Comparison of ENCODE assay signal across 17 cellular contexts in the genomic region with DNA sequence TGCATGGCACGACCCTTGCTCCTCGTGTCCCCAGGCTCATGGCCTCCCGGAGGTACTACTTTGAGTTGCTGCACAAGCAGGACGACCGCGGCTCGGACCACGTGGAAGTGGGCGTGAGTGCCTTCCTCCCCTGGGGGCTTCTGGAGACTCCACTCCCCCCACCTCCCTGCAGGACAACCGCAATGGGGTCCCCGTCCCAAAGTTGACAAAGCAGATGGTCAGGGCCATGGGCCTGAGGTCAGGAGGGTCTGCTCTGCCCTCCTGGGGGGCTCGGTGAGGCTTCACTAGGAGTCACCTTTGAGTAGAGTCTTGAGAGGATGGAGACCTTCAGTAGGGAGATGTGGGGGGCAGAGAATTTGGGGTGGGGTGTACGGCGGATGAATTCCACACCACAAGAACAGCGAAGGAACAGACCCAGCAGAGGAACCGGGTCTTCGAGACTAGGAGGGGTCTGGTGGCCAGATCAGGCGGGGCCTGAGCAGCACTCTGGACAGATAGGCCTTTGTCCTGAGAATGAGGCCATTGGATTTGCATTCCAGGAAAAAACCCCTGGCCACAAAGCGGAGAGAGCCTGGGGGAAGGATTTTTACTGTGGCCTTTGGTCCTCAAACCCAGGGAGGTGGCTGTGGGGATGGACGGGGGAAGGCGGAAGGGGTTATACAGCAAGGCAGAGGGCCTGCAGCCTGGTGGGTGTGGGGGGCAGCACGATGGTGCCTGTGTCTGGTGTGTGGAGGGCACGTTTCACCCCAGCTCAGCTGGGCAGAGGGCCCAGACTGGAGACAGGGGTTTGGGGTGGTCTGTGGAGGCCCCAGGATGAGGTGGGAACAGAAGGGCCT. TPM values are rescaled to one million over a fixed set of nuclear protein-coding genes. Genes with fewer than 3 reads are reported as not detected.
DNase-seq lines count a peak whose midpoint lies in the region; ATAC-seq and TF ChIP-seq lines count a peak whose summit lies in the region.
"Had no signal": no experiment of that assay in that cellular context is flagged by ENCODE, and none has a peak within 500 bp of the region (broad histone marks: within the 10 kb centered on the region; RNA-seq: fewer than 3 reads in every experiment).

No MANE protein-coding gene starts in this region.

- no peaks in the 10 kb centered on the region for H3K9me3 ChIP-seq in T-helper 17 cell (ENCODE audit: control insufficient read depth, low read length, poor library complexity, severe bottlenecking)
- H3K9me3 ChIP-seq in spleen = no peaks in the 10 kb centered on the region
- H3K9me3 ChIP-seq: gastroesophageal sphincter, sigmoid colon had no signal

- H3K27me3 Mint-ChIP-seq in activated CD4-positive, alpha-beta T cell treated with anti-CD3 and anti-CD28 coated beads, Interleukin-2, amount 10 ng/mL, durations not matched to agents 24 days and 14 days = peaks cover 13% of the 10 kb centered on the region
- H3K27me3 Mint-ChIP-seq in T-helper 17 cell = no peaks in the 10 kb centered on the region
- H3K27me3 Mint-ChIP-seq in progenitor cell of endocrine pancreas = no peaks in the 10 kb centered on the region
- H3K27me3 Mint-ChIP-seq in activated T-helper 1 cell treated with anti-CD3 and anti-CD28 coated beads, Interleukin-12 subunit alpha, Interleukin-12 subunit beta, Interleukin-2, Interleukin-4 antibody, amounts not matched to agents 30 ng/mL and 10 ng/mL and 1 ng/mL, durations not matched to agents 14 hours and 24 hours and 36 hours (ENCODE audit: insufficient read depth) = peaks cover 16% of the 10 kb centered on the region

- no peak for TF ChIP-seq POLR2A in spleen (IDR thresholded peaks at IDR 0.05)

- no peaks in the 10 kb centered on the region for H3K36me3 ChIP-seq in spleen
- H3K36me3 ChIP-seq: sigmoid colon had no signal

- H3K4me1 Mint-ChIP-seq in activated CD4-positive, alpha-beta T cell treated with anti-CD3 and anti-CD28 coated beads, Interleukin-2, amount 10 ng/mL, durations not matched to agents 24 days and 14 days = peaks cover 3% of the 10 kb centered on the region
- H3K4me1 Mint-ChIP-seq in T-helper 17 cell (peaks cover 13% of the 10 kb centered on the region), progenitor cell of endocrine pancreas (ENCODE audit: low read depth) (peaks cover 9% of the 10 kb centered on the region)
- no peaks in the 10 kb centered on the region for H3K4me1 Mint-ChIP-seq in activated T-helper 1 cell treated with anti-CD3 and anti-CD28 coated beads, Interleukin-12 subunit alpha, Interleukin-12 subunit beta, Interleukin-2, Interleukin-4 antibody, amounts not matched to agents 30 ng/mL and 10 ng/mL and 1 ng/mL, durations not matched to agents 14 hours and 24 hours and 36 hours (ENCODE audit: low read depth)

- intact Hi-C loops in activated CD4-positive, alpha-beta T cell treated with anti-CD3 and anti-CD28 coated beads, Interleukin-2, amount 10 ng/mL, durations not matched to agents 24 days and 14 days (cut with micrococcal nuclease) = no loop called here
- intact Hi-C loops in activated T-helper 1 cell treated with anti-CD3 and anti-CD28 coated beads, Interleukin-12 subunit alpha, Interleukin-12 subunit beta, Interleukin-2, Interleukin-4 antibody, amounts not matched to agents 30 ng/mL and 10 ng/mL and 1 ng/mL, durations not matched to agents 14 hours and 24 hours and 36 hours (cut with micrococcal nuclease) = no loop called here
- intact Hi-C loops in spleen (cut with DNase I; ENCODE audit: low total_unique reads) = no loop called here

- WGBS in spleen, 5 donors = 88 to 93% (median 91%) methylated on average over 21 to 23 of the region's 23 CpGs

- no peak for DNase-seq in activated CD4-positive, alpha-beta T cell treated with anti-CD3 and anti-CD28 coated beads, Interleukin-2, amount 10 ng/mL, durations not matched to agents 24 days and 14 days
- no peak for DNase-seq in activated CD4-positive, alpha-beta T cell treated with anti-CD3 and anti-CD28 coated beads for 48 hours
- no peak for DNase-seq in T-helper 17 cell
- peak; percentile 51 for DNase-seq in inferior parietal cortex (ENCODE audit: extremely low spot score)
- no peak for DNase-seq in progenitor cell of endocrine pancreas (ENCODE audit: low spot score, unreplicated experiment)
- no peak for DNase-seq in activated T-helper 1 cell treated with anti-CD3 and anti-CD28 coated beads, Interleukin-12 subunit alpha, Interleukin-12 subunit beta, Interleukin-2, Interleukin-4 antibody, amounts not matched to agents 30 ng/mL and 10 ng/mL and 1 ng/mL, durations not matched to agents 14 hours and 24 hours and 36 hours (ENCODE audit: low spot score)
- DNase-seq in spleen = no peak
- DNase-seq: activated effector memory CD4-positive, alpha-beta T cell treated with Interleukin-2 at 50 U/mL for 16 hours; endodermal cell; kidney glomerular epithelial cell; NCI-H1105; sigmoid colon had no signal

- H3K36me3 Mint-ChIP-seq in activated CD4-positive, alpha-beta T cell treated with anti-CD3 and anti-CD28 coated beads, Interleukin-2, amount 10 ng/mL, durations not matched to agents 24 days and 14 days (ENCODE audit: low read depth) = peaks cover 2% of the 10 kb centered on the region
- H3K36me3 Mint-ChIP-seq in T-helper 17 cell (ENCODE audit: low read depth) = no peaks in the 10 kb centered on the region
- H3K36me3 Mint-ChIP-seq in progenitor cell of endocrine pancreas (ENCODE audit: insufficient read depth) = peaks cover 28% of the 10 kb centered on the region
- no peaks in the 10 kb centered on the region for H3K36me3 Mint-ChIP-seq in activated T-helper 1 cell treated with anti-CD3 and anti-CD28 coated beads, Interleukin-12 subunit alpha, Interleukin-12 subunit beta, Interleukin-2, Interleukin-4 antibody, amounts not matched to agents 30 ng/mL and 10 ng/mL and 1 ng/mL, durations not matched to agents 14 hours and 24 hours and 36 hours (ENCODE audit: low read depth)

- peaks cover 7% of the 10 kb centered on the region for H3K9me3 Mint-ChIP-seq in activated CD4-positive, alpha-beta T cell treated with anti-CD3 and anti-CD28 coated beads, Interleukin-2, amount 10 ng/mL, durations not matched to agents 24 days and 14 days
- no peaks in the 10 kb centered on the region for H3K9me3 Mint-ChIP-seq in progenitor cell of endocrine pancreas (ENCODE audit: low read depth)
- no peaks in the 10 kb centered on the region for H3K9me3 Mint-ChIP-seq in activated T-helper 1 cell treated with anti-CD3 and anti-CD28 coated beads, Interleukin-12 subunit alpha, Interleukin-12 subunit beta, Interleukin-2, Interleukin-4 antibody, amounts not matched to agents 30 ng/mL and 10 ng/mL and 1 ng/mL, durations not matched to agents 14 hours and 24 hours and 36 hours
- H3K9me3 Mint-ChIP-seq: GM23338; stimulated activated naive CD8-positive, alpha-beta T cell treated with anti-CD3 and anti-CD28 coated beads, Interleukin-15, Interleukin-2, amounts not matched to agents 100 ng/mL and 50 ng/mL, for 24 hours had no signal

- no peak overlapping the region for H3K27ac ChIP-seq in spleen

- peak overlapping the region; percentile 53 for H3K27ac Mint-ChIP-seq in activated CD4-positive, alpha-beta T cell treated with anti-CD3 and anti-CD28 coated beads, Interleukin-2, amount 10 ng/mL, durations not matched to agents 24 days and 14 days
- H3K27ac Mint-ChIP-seq in T-helper 17 cell (peak overlapping the region; percentile 70), progenitor cell of endocrine pancreas (peak overlapping the region; percentile 85)
- H3K27ac Mint-ChIP-seq in activated T-helper 1 cell treated with anti-CD3 and anti-CD28 coated beads, Interleukin-12 subunit alpha, Interleukin-12 subunit beta, Interleukin-2, Interleukin-4 antibody, amounts not matched to agents 30 ng/mL and 10 ng/mL and 1 ng/mL, durations not matched to agents 14 hours and 24 hours and 36 hours = no peak overlapping the region
- H3K27ac Mint-ChIP-seq: endodermal cell; GM23338; stimulated activated naive CD8-positive, alpha-beta T cell treated with anti-CD3 and anti-CD28 coated beads, Interleukin-15, Interleukin-2, amounts not matched to agents 100 ng/mL and 50 ng/mL, for 24 hours had no signal

- no peak overlapping the region for H3K4me3 Mint-ChIP-seq in activated CD4-positive, alpha-beta T cell treated with anti-CD3 and anti-CD28 coated beads, Interleukin-2, amount 10 ng/mL, durations not matched to agents 24 days and 14 days
- H3K4me3 Mint-ChIP-seq in T-helper 17 cell (no peak overlapping the region), progenitor cell of endocrine pancreas (ENCODE audit: low read depth) (no peak overlapping the region)
- H3K4me3 Mint-ChIP-seq in activated T-helper 1 cell treated with anti-CD3 and anti-CD28 coated beads, Interleukin-12 subunit alpha, Interleukin-12 subunit beta, Interleukin-2, Interleukin-4 antibody, amounts not matched to agents 30 ng/mL and 10 ng/mL and 1 ng/mL, durations not matched to agents 14 hours and 24 hours and 36 hours = no peak overlapping the region
- H3K4me3 Mint-ChIP-seq: endodermal cell; GM23338; stimulated activated naive CD8-positive, alpha-beta T cell treated with anti-CD3 and anti-CD28 coated beads, Interleukin-15, Interleukin-2, amounts not matched to agents 100 ng/mL and 50 ng/mL, for 24 hours had no signal

- peaks cover 0 to 39% (median 20%) of the 10 kb centered on the region in 7 donors for H3K27me3 ChIP-seq in spleen (replicated peaks in 1 of 7)

- H3K4me3 ChIP-seq in spleen = no peak overlapping the region
- H3K4me3 ChIP-seq: gastroesophageal sphincter, GM23338, sigmoid colon had no signal

- TF ChIP-seq CTCF in progenitor cell of endocrine pancreas (IDR thresholded peaks at IDR 0.05; ENCODE audit: unreplicated experiment) = no peak
- no peak for TF ChIP-seq CTCF in spleen (IDR thresholded peaks at IDR 0.05 in 8 of 11, conservative IDR thresholded peaks at IDR 0.05 in 3 of 11)

- no peak for ATAC-seq in T-helper 17 cell
- no peak for ATAC-seq in GM18868 (IDR thresholded peaks at IDR 0.05; ENCODE audit: unreplicated experiment)
- ATAC-seq: gastroesophageal sphincter, GM23338 had no signal

- peaks cover 0 to 9% (median under 1%) of the 10 kb centered on the region in 6 donors for H3K4me1 ChIP-seq in spleen

RNA-seq across cellular contexts. Expression of gene B4GALNT4, which starts 4.6 kb away (rescaled TPM):
- 3.9 and 4.1 TPM in 2 replicates for total RNA-seq in activated CD4-positive, alpha-beta T cell treated with anti-CD3 and anti-CD28 coated beads, Interleukin-2, amount 10 ng/mL, durations not matched to agents 24 days and 14 days
- total RNA-seq in T-helper 17 cell (1 to 10 TPM; 6.0 to 8.6 TPM), progenitor cell of endocrine pancreas (277 and 294 TPM in 2 replicates), spleen (1 to 10 TPM in 1 of 7 donors, under 1 TPM in 4, not detected in 2; 0.17 to 1.1 (median 0.67) TPM)
- total RNA-seq in activated T-helper 1 cell treated with anti-CD3 and anti-CD28 coated beads, Interleukin-12 subunit alpha, Interleukin-12 subunit beta, Interleukin-2, Interleukin-4 antibody, amounts not matched to agents 30 ng/mL and 10 ng/mL and 1 ng/mL, durations not matched to agents 14 hours and 24 hours and 36 hours = 3.8 and 5.1 TPM in 2 replicates
- polyA plus RNA-seq in spleen = 1 to 10 TPM; 1.6 to 5.2 (median 3.5) TPM
- total RNA-seq: OCI-LY7 had no signal

RNA-seq across cellular contexts. Expression of gene PKP3, which starts 20.1 kb away (rescaled TPM):
- not detected in 2 replicates for total RNA-seq in activated CD4-positive, alpha-beta T cell treated with anti-CD3 and anti-CD28 coated beads, Interleukin-2, amount 10 ng/mL, durations not matched to agents 24 days and 14 days
- total RNA-seq in T-helper 17 cell = not detected
- 55.9 and 56.9 TPM in 2 replicates for total RNA-seq in progenitor cell of endocrine pancreas
- not detected in 2 replicates for total RNA-seq in activated T-helper 1 cell treated with anti-CD3 and anti-CD28 coated beads, Interleukin-12 subunit alpha, Interleukin-12 subunit beta, Interleukin-2, Interleukin-4 antibody, amounts not matched to agents 30 ng/mL and 10 ng/mL and 1 ng/mL, durations not matched to agents 14 hours and 24 hours and 36 hours
- total RNA-seq in spleen = 1 to 10 TPM in 1 of 7 donors, under 1 TPM in 2, not detected in 4; 0.40 to 2.8 (median 0.59) TPM
- polyA plus RNA-seq in spleen = under 1 TPM; 0.09 to 0.48 (median 0.21) TPM
- total RNA-seq: OCI-LY7 had no signal

RNA-seq across cellular contexts. Expression of gene SIGIRR, which starts 40.9 kb away (rescaled TPM):
- total RNA-seq in activated CD4-positive, alpha-beta T cell treated with anti-CD3 and anti-CD28 coated beads, Interleukin-2, amount 10 ng/mL, durations not matched to agents 24 days and 14 days = 40.7 and 42.7 TPM in 2 replicates
- total RNA-seq in T-helper 17 cell (100 to 1,000 TPM; 353 to 409 TPM), progenitor cell of endocrine pancreas (111 and 117 TPM in 2 replicates), spleen (100 to 1,000 TPM in 2 of 7 donors, 10 to 100 TPM in 5; 67.9 to 118 (median 90.9) TPM)
- total RNA-seq in activated T-helper 1 cell treated with anti-CD3 and anti-CD28 coated beads, Interleukin-12 subunit alpha, Interleukin-12 subunit beta, Interleukin-2, Interleukin-4 antibody, amounts not matched to agents 30 ng/mL and 10 ng/mL and 1 ng/mL, durations not matched to agents 14 hours and 24 hours and 36 hours = 38.3 and 43.9 TPM in 2 replicates
- polyA plus RNA-seq in spleen = 100 to 1,000 TPM in 2 of 3 donors, 10 to 100 TPM in 1; 95.9 to 194 (median 161) TPM

RNA-seq across cellular contexts. Expression of gene IFITM3, which starts 53.3 kb away (rescaled TPM):
- total RNA-seq in activated CD4-positive, alpha-beta T cell treated with anti-CD3 and anti-CD28 coated beads, Interleukin-2, amount 10 ng/mL, durations not matched to agents 24 days and 14 days = 5.0 and 6.0 TPM in 2 replicates
- total RNA-seq in T-helper 17 cell (10 to 100 TPM in 1 of 2 donors, 1 to 10 TPM in 1; 2.5 to 25.2 TPM), progenitor cell of endocrine pancreas (99.3 and 105 TPM in 2 replicates), spleen (100 to 1,000 TPM; 314 to 942 (median 472) TPM)
- total RNA-seq in activated T-helper 1 cell treated with anti-CD3 and anti-CD28 coated beads, Interleukin-12 subunit alpha, Interleukin-12 subunit beta, Interleukin-2, Interleukin-4 antibody, amounts not matched to agents 30 ng/mL and 10 ng/mL and 1 ng/mL, durations not matched to agents 14 hours and 24 hours and 36 hours = 3.6 and 4.6 TPM in 2 replicates
- polyA plus RNA-seq in spleen = 100 to 1,000 TPM; 391 to 618 (median 599) TPM

Comparison
In these comparisons a context has a peak if more than half of its experiments do, and no peak if none do; other contexts are left out.
1. RNA of gene B4GALNT4, which starts 4.6 kb away (total RNA-seq): 277 to 294 TPM in progenitor cell of endocrine pancreas; 6.0 to 8.6 TPM in T-helper 17 cell, 3.9 to 4.1 TPM in activated CD4-positive, alpha-beta T cell treated with anti-CD3 and anti-CD28 coated beads, Interleukin-2, amount 10 ng/mL, durations not matched to agents 24 days and 14 days, 3.8 to 5.1 TPM in activated T-helper 1 cell treated with anti-CD3 and anti-CD28 coated beads, Interleukin-12 subunit alpha, Interleukin-12 subunit beta, Interleukin-2, Interleukin-4 antibody, amounts not matched to agents 30 ng/mL and 10 ng/mL and 1 ng/mL, durations not matched to agents 14 hours and 24 hours and 36 hours and 0.17 to 1.1 TPM in spleen; every median in the first group is over 10 times any median in the second.
2. RNA of gene PKP3, which starts 20.1 kb away (total RNA-seq): 55.9 to 56.9 TPM in progenitor cell of endocrine pancreas; not detected in T-helper 17 cell, 0.40 to 2.8 TPM in spleen, not detected in activated CD4-positive, alpha-beta T cell treated with anti-CD3 and anti-CD28 coated beads, Interleukin-2, amount 10 ng/mL, durations not matched to agents 24 days and 14 days and not detected in activated T-helper 1 cell treated with anti-CD3 and anti-CD28 coated beads, Interleukin-12 subunit alpha, Interleukin-12 subunit beta, Interleukin-2, Interleukin-4 antibody, amounts not matched to agents 30 ng/mL and 10 ng/mL and 1 ng/mL, durations not matched to agents 14 hours and 24 hours and 36 hours; every median in the first group is over 10 times any median in the second.